ENCODE assay signal across 8 cellular contexts in the genomic region with DNA sequence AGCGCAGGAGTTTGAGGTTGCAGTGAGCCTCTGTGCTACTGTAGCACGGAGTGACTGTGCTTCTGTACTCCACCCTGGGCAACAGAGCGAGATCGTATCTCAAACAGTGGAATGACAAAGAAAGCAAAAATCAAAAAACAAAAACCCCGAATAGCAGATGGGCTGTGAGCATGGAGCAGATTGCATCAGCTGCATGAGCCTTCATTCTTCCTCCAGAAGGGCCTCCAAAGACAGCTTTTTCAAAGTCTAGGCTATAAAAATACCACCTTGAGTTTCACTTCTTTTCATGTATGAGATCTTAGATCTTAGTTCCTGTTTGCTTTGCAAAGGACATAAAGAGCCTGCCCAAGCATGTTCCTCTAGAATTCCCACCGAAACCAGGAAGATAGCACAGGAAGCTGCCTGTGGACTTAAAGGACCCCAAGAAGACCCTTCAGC. TPM values are rescaled to one million over a fixed set of nuclear protein-coding genes. Genes with fewer than 3 reads are reported as not detected.
A peak's percentile ranks its signal among the peaks of the same experiment; 100 is the strongest.
DNase-seq lines count a peak whose midpoint lies in the region; ATAC-seq, FAIRE-seq and TF ChIP-seq lines count a peak whose summit lies in the region.

No MANE protein-coding gene starts in this region.

- H3K9me3 ChIP-seq in astrocyte (ENCODE audit: insufficient read depth, low read depth, low read length), result no peaks in the 10 kb centered on the region

- no peaks in the 10 kb centered on the region for H3K36me3 ChIP-seq in astrocyte (ENCODE audit: insufficient read depth, low read length)

- no peaks in the 10 kb centered on the region for H4K20me1 ChIP-seq in astrocyte (ENCODE audit: insufficient read depth, low read length)

- H3K36me3 Mint-ChIP-seq in astrocyte (ENCODE audit: low read depth, unreplicated experiment), result no peaks in the 10 kb centered on the region

- no peak overlapping the region for H3K4me2 ChIP-seq in astrocyte (ENCODE audit: low read length)

- H3K79me2 ChIP-seq in astrocyte (ENCODE audit: insufficient read depth, low read length), result no peaks in the 10 kb centered on the region

- no peak overlapping the region for H3K9ac ChIP-seq in astrocyte (ENCODE audit: low read length)

- FAIRE-seq in GM12891 (lab: Jason Lieb, UNC) (peak; percentile 65), astrocyte (lab: Jason Lieb, UNC) (no peak)

- H3K27ac Mint-ChIP-seq in astrocyte (ENCODE audit: unreplicated experiment), result peak overlapping the region; percentile 34

- no peak for TF ChIP-seq CTCF in astrocyte (IDR thresholded peaks at IDR 0.05; ENCODE audit: insufficient read depth, low read depth, low read length)

- H3K9me3 Mint-ChIP-seq in astrocyte (ENCODE audit: unreplicated experiment), result no peaks in the 10 kb centered on the region

- no peak overlapping the region for H3K4me3 ChIP-seq in astrocyte (ENCODE audit: insufficient read depth, low read depth, low read length)

- H3K27ac ChIP-seq in astrocyte (ENCODE audit: low read depth, low read length), result no peak overlapping the region

- DNase-seq in GM12891 (ENCODE audit: insufficient read length, low spot score) (no peak), astrocyte (ENCODE audit: low read depth) (no peak), NK-92 (lab: John Stamatoyannopoulos, UW; ENCODE audit: unreplicated experiment) (no peak), NCI-H510A (lab: John Stamatoyannopoulos, UW) (no peak)
- DNase-seq in stimulated activated CD4-positive, alpha-beta T cell treated with anti-CD3 and anti-CD28 coated beads, Interleukin-12 subunit alpha, Interleukin-12 subunit beta, amount 100 ng/mL, for 4 hours, result no peak
- DNase-seq in activated CD8-positive, alpha-beta memory T cell treated with anti-CD3 and anti-CD28 coated beads, Interleukin-2, amount 50 U/mL, for 48 hours, result no peak

- peaks cover 5% of the 10 kb centered on the region for H3K27me3 ChIP-seq in astrocyte (ENCODE audit: insufficient read depth, low read length)

- peak; percentile 73 for ATAC-seq in GM21423 (IDR thresholded peaks at IDR 0.05; ENCODE audit: unreplicated experiment)
- ATAC-seq in HG03460 (IDR thresholded peaks at IDR 0.05; ENCODE audit: unreplicated experiment), result peak; percentile 93

- no peak overlapping the region for H2AFZ ChIP-seq in astrocyte (ENCODE audit: low read depth, low read length)

- H3K27me3 Mint-ChIP-seq in astrocyte (ENCODE audit: low read depth, unreplicated experiment), result peaks cover 2% of the 10 kb centered on the region

- peaks cover 12% of the 10 kb centered on the region for H3K4me1 Mint-ChIP-seq in astrocyte (ENCODE audit: low read depth, unreplicated experiment)

- TF ChIP-seq POLR2A in GM12891 (IDR thresholded peaks at IDR 0.05; ENCODE audit: low read depth, low read length), result no peak

- no peak overlapping the region for H3K4me3 Mint-ChIP-seq in astrocyte (ENCODE audit: unreplicated experiment)

- H3K4me1 ChIP-seq in astrocyte (ENCODE audit: insufficient read depth, low read length), result no peaks in the 10 kb centered on the region

TF ChIP-seq in GM12891, 5 proteins besides CTCF, POLR2A, EP300 and RAD21:
- TF ChIP-seq PAX5 (IDR thresholded peaks at IDR 0.05; ENCODE audit: insufficient read depth, low read length, severe bottlenecking) (no peak), SPI1 (IDR thresholded peaks at IDR 0.05; ENCODE audit: low read depth, low read length) (peak; percentile 75)

RNA-seq across cellular contexts. Expression of a gene that starts 15.0 kb away (rescaled TPM):
- not detected for polyA plus RNA-seq in GM12891 (2012; ENCODE audit: low read depth, missing spikeins)
- total RNA-seq in astrocyte, result not detected in 2 replicates
